20 cellular contexts compared by ENCODE assay signal in genomic region chr10:74681917-74682627, GRCh38.
DNase-seq lines count a peak whose midpoint lies in the region; ATAC-seq, FAIRE-seq and TF ChIP-seq lines count a peak whose summit lies in the region.
"Had no signal": no experiment of that assay in that cellular context is flagged by ENCODE, and none has a peak within 500 bp of the region (broad histone marks: within the 10 kb centered on the region; RNA-seq: fewer than 3 reads in every experiment).

No MANE protein-coding gene starts in this region.

- H3K27me3 Mint-ChIP-seq in central memory CD8-positive, alpha-beta T cell, result no peaks in the 10 kb centered on the region
- H3K27me3 Mint-ChIP-seq: activated CD8-positive, alpha-beta memory T cell treated with anti-CD3 and anti-CD28 coated beads, Interleukin-2, amount 10 ng/mL, durations not matched to agents 7 days and 5 days; stimulated activated naive CD8-positive, alpha-beta T cell treated with anti-CD3 and anti-CD28 coated beads, Interleukin-15, Interleukin-2, amounts not matched to agents 100 ng/mL and 50 ng/mL, for 24 hours had no signal

- H3K36me3 ChIP-seq in stomach (no peaks in the 10 kb centered on the region), WERI-Rb-1 (no peaks in the 10 kb centered on the region)
- H3K36me3 ChIP-seq: right atrium auricular region had no signal

- intact Hi-C loops in stomach (cut with DNase I; ENCODE audit: low total_unique reads), result no loop called here

- 77 to 85% (median 81%) methylated on average over 4 of the region's 4 CpGs for WGBS in stomach, 5 donors

- TF ChIP-seq POLR2A in stomach (IDR thresholded peaks at IDR 0.05), result no peak

- peaks cover 6% of the 10 kb centered on the region for H3K36me3 Mint-ChIP-seq in central memory CD8-positive, alpha-beta T cell (ENCODE audit: insufficient read depth)

- peaks cover 0 to 17% (median 0%) of the 10 kb centered on the region in 4 donors for H3K4me1 ChIP-seq in stomach

- H3K27ac ChIP-seq in stomach (no peak overlapping the region), WERI-Rb-1 (no peak overlapping the region)
- H3K27ac ChIP-seq: HL-60, right atrium auricular region had no signal

- DNase-seq in AG10803 (ENCODE audit: low read depth) (peak; percentile 45), GM19239 (ENCODE audit: insufficient read length, low spot score) (no peak), left lobe of liver (ENCODE audit: low spot score) (no peak), mucosa of gallbladder (ENCODE audit: low spot score) (no peak), stomach (no peak), WERI-Rb-1 (no peak)
- DNase-seq in central memory CD8-positive, alpha-beta T cell (ENCODE audit: low spot score in 2 of 2), result no peak
- DNase-seq: activated CD8-positive, alpha-beta memory T cell treated with anti-CD3 and anti-CD28 coated beads, Interleukin-2, amount 10 ng/mL, durations not matched to agents 7 days and 5 days; activated effector memory CD4-positive, alpha-beta T cell treated with anti-CD3 and anti-CD28 coated beads, Interleukin-2, amount 50 U/mL, for 16 hours; central memory CD4-positive, alpha-beta T cell; COR-L47; H7; NCI-H1048; NCI-H524; occipital lobe had no signal

- H3K27me3 ChIP-seq in stomach (no peaks in the 10 kb centered on the region), WERI-Rb-1 (ENCODE audit: insufficient read depth, low read depth, severe bottlenecking) (no peaks in the 10 kb centered on the region)
- H3K27me3 ChIP-seq: right atrium auricular region had no signal

- H3K4me1 Mint-ChIP-seq in central memory CD8-positive, alpha-beta T cell, result peaks cover 13% of the 10 kb centered on the region

- H3K4me3 ChIP-seq in AG10803 (ENCODE audit: low read length) (no peak overlapping the region), stomach (no peak overlapping the region), WERI-Rb-1 (ENCODE audit: low read depth, low read length) (no peak overlapping the region)
- H3K4me3 ChIP-seq: right atrium auricular region had no signal

- H3K9me3 Mint-ChIP-seq in central memory CD8-positive, alpha-beta T cell, result no peaks in the 10 kb centered on the region
- H3K9me3 Mint-ChIP-seq: stimulated activated naive CD8-positive, alpha-beta T cell treated with anti-CD3 and anti-CD28 coated beads, Interleukin-15, Interleukin-2, amounts not matched to agents 100 ng/mL and 50 ng/mL, for 24 hours had no signal

- H3K4me3 Mint-ChIP-seq in central memory CD8-positive, alpha-beta T cell, result no peak overlapping the region
- H3K4me3 Mint-ChIP-seq: activated CD8-positive, alpha-beta memory T cell treated with anti-CD3 and anti-CD28 coated beads, Interleukin-2, amount 10 ng/mL, durations not matched to agents 7 days and 5 days; stimulated activated naive CD8-positive, alpha-beta T cell treated with anti-CD3 and anti-CD28 coated beads, Interleukin-15, Interleukin-2, amounts not matched to agents 100 ng/mL and 50 ng/mL, for 24 hours had no signal

- FAIRE-seq in GM19239 (lab: Jason Lieb, UNC), result peak; percentile 62

- no peaks in the 10 kb centered on the region for H3K9me3 ChIP-seq in stomach
- H3K9me3 ChIP-seq in WERI-Rb-1 (ENCODE audit: severe bottlenecking), result no peaks in the 10 kb centered on the region
- H3K9me3 ChIP-seq: right atrium auricular region had no signal

- no peak for TF ChIP-seq EP300 in stomach (IDR thresholded peaks at IDR 0.05)

- TF ChIP-seq CTCF in AG10803 (conservative IDR thresholded peaks at IDR 0.05; ENCODE audit: low read length), result no peak
- no peak for TF ChIP-seq CTCF in stomach (IDR thresholded peaks at IDR 0.05)
- TF ChIP-seq CTCF in WERI-Rb-1 (IDR thresholded peaks at IDR 0.05; ENCODE audit: low read depth, low read length), result no peak

- ATAC-seq in central memory CD8-positive, alpha-beta T cell (replicated peaks; ENCODE audit: extremely low read depth, poor library complexity, severe bottlenecking), result peak; percentile 70
- ATAC-seq in left lobe of liver (peak; percentile 22), GM18867 (IDR thresholded peaks at IDR 0.05; ENCODE audit: unreplicated experiment) (no peak)
- ATAC-seq: activated CD8-positive, alpha-beta memory T cell treated with anti-CD3 and anti-CD28 coated beads, Interleukin-2, amount 10 ng/mL, durations not matched to agents 7 days and 5 days; Right ventricle myocardium inferior had no signal

- no peak overlapping the region for H3K27ac Mint-ChIP-seq in central memory CD8-positive, alpha-beta T cell (ENCODE audit: low read depth)
- H3K27ac Mint-ChIP-seq: activated CD8-positive, alpha-beta memory T cell treated with anti-CD3 and anti-CD28 coated beads, Interleukin-2, amount 10 ng/mL, durations not matched to agents 7 days and 5 days; stimulated activated naive CD8-positive, alpha-beta T cell treated with anti-CD3 and anti-CD28 coated beads, Interleukin-15, Interleukin-2, amounts not matched to agents 100 ng/mL and 50 ng/mL, for 24 hours had no signal
